ENCODE assay signal across 21 cellular contexts in genomic region chr17:77185137-77185536, GRCh38. TPM values are rescaled to one million over a fixed set of nuclear protein-coding genes. Genes with fewer than 3 reads are reported as not detected.
DNase-seq lines count a peak whose midpoint lies in the region; ATAC-seq and TF ChIP-seq lines count a peak whose summit lies in the region.
"Had no signal": no experiment of that assay in that cellular context is flagged by ENCODE, and none has a peak within 500 bp of the region (broad histone marks: within the 10 kb centered on the region; RNA-seq: fewer than 3 reads in every experiment).

No MANE protein-coding gene starts in this region.

- no peak overlapping the region for H3K27ac ChIP-seq in OCI-LY7 (ENCODE audit: low read depth, low read length, poor library complexity, severe bottlenecking)
- H3K27ac ChIP-seq: foreskin keratinocyte, pancreas, SJSA1 had no signal

- CTCF ChIA-PET in OCI-LY7 (lab: Charles Lee; ENCODE audit: unreplicated experiment): no interaction called here

- H2AFZ ChIP-seq in OCI-LY7 (ENCODE audit: low read length): no peak overlapping the region

- TF ChIP-seq CTCF in OCI-LY7 (conservative IDR thresholded peaks at IDR 0.05; ENCODE audit: low read length): no peak
- TF ChIP-seq CTCF in omental fat pad (IDR thresholded peaks at IDR 0.05): no peak
- no peak for TF ChIP-seq CTCF in CD14-positive monocyte (IDR thresholded peaks at IDR 0.05)

- ATAC-seq in Right ventricle myocardium superior (ENCODE audit: poor library complexity): peak; percentile 77
- ATAC-seq in omental fat pad (ENCODE audit: low FRiP score): no peak
- ATAC-seq in GM19452 (IDR thresholded peaks at IDR 0.05; ENCODE audit: unreplicated experiment): no peak
- ATAC-seq: activated CD8-positive, alpha-beta memory T cell treated with anti-CD3 and anti-CD28 coated beads, Interleukin-2, amount 10 ng/mL, durations not matched to agents 7 days and 5 days; foreskin keratinocyte; stimulated activated memory B cell treated with anti-CD40 and anti-IgM and Interleukin-4, amounts not matched to agents 10 μg/mL and 1 μg/mL and 100 μg/mL, for 72 hours had no signal

- no peak overlapping the region for H3K4me3 ChIP-seq in OCI-LY7 (ENCODE audit: low read depth, low read length, poor library complexity, severe bottlenecking)
- H3K4me3 ChIP-seq: HAP-1, pancreas, SJSA1 had no signal

- no peaks in the 10 kb centered on the region for H3K9me2 ChIP-seq in OCI-LY7 (ENCODE audit: insufficient read depth, low read length)

- H3K79me2 ChIP-seq in OCI-LY7 (ENCODE audit: insufficient read depth, low read depth, low read length): peaks cover 100% of the 10 kb centered on the region

- peaks cover 86% of the 10 kb centered on the region for H3K4me1 ChIP-seq in OCI-LY7 (ENCODE audit: insufficient read depth, low read length, poor library complexity, severe bottlenecking)
- H3K4me1 ChIP-seq: foreskin keratinocyte had no signal

- H3K9me3 Mint-ChIP-seq in CD14-positive monocyte: no peaks in the 10 kb centered on the region
- H3K9me3 Mint-ChIP-seq: stimulated activated memory B cell treated with anti-CD40 and anti-IgM and Interleukin-4, amounts not matched to agents 10 μg/mL and 1 μg/mL and 100 μg/mL, for 72 hours had no signal

- H3K9me3 ChIP-seq in OCI-LY7 (ENCODE audit: low read length): no peaks in the 10 kb centered on the region; the same call in 1 of the 2 replicates
- H3K9me3 ChIP-seq: HAP-1, pancreas, SJSA1 had no signal

- H3K27ac Mint-ChIP-seq in CD14-positive monocyte: no peak overlapping the region
- H3K27ac Mint-ChIP-seq: activated CD8-positive, alpha-beta memory T cell treated with anti-CD3 and anti-CD28 coated beads, Interleukin-2, amount 10 ng/mL, durations not matched to agents 7 days and 5 days; stimulated activated memory B cell treated with anti-CD40 and anti-IgM and Interleukin-4, amounts not matched to agents 10 μg/mL and 1 μg/mL and 100 μg/mL, for 72 hours had no signal

- H3K4me3 Mint-ChIP-seq in CD14-positive monocyte: no peak overlapping the region
- H3K4me3 Mint-ChIP-seq: activated CD8-positive, alpha-beta memory T cell treated with anti-CD3 and anti-CD28 coated beads, Interleukin-2, amount 10 ng/mL, durations not matched to agents 7 days and 5 days; stimulated activated memory B cell treated with anti-CD40 and anti-IgM and Interleukin-4, amounts not matched to agents 10 μg/mL and 1 μg/mL and 100 μg/mL, for 72 hours had no signal

- peaks cover 52% of the 10 kb centered on the region for H4K20me1 ChIP-seq in OCI-LY7 (ENCODE audit: insufficient read depth, low read length)

- H3K4me2 ChIP-seq in OCI-LY7 (ENCODE audit: low read length): peak overlapping the region; percentile 7; the same call in 1 of the 2 replicates

- no peaks in the 10 kb centered on the region for H3K27me3 Mint-ChIP-seq in CD14-positive monocyte (ENCODE audit: low read depth in 3 of 3)
- H3K27me3 Mint-ChIP-seq: activated CD8-positive, alpha-beta memory T cell treated with anti-CD3 and anti-CD28 coated beads, Interleukin-2, amount 10 ng/mL, durations not matched to agents 7 days and 5 days; stimulated activated memory B cell treated with anti-CD40 and anti-IgM and Interleukin-4, amounts not matched to agents 10 μg/mL and 1 μg/mL and 100 μg/mL, for 72 hours had no signal

- BruUV-seq in OCI-LY7 (replicated peaks; lab: Mats Ljungman, UMichigan): no TSS peak

- intact Hi-C loops in OCI-LY7 (cut with micrococcal nuclease; ENCODE audit: unreplicated experiment) (no loop called here), Right ventricle myocardium superior (cut with DNase I) (no loop called here), CD14-positive monocyte (cut with micrococcal nuclease) (no loop called here)

- DNase-seq in ELF-1 (ENCODE audit: low read depth, low spot score) (peak; percentile 18), OCI-LY7 (ENCODE audit: low spot score) (no peak), Right ventricle myocardium superior (no peak), renal cortical epithelial cell (ENCODE audit: low read depth) (peak; percentile 28), omental fat pad (ENCODE audit: low spot score) (no peak), CD14-positive monocyte (ENCODE audit: low spot score) (no peak)
- no peak for DNase-seq in activated CD8-positive, alpha-beta memory T cell treated with anti-CD3 and anti-CD28 coated beads, Interleukin-2, amount 50 U/mL, for 48 hours
- DNase-seq: ACHN; activated CD8-positive, alpha-beta memory T cell treated with anti-CD3 and anti-CD28 coated beads, Interleukin-2, amount 10 ng/mL, durations not matched to agents 7 days and 5 days; activated effector memory CD4-positive, alpha-beta T cell treated with Interleukin-2 at 50 U/mL for 16 hours; DMS153; MM.1S; NCI-H187; NCI-H345; pancreas; T1000 had no signal

- POLR2A ChIA-PET in OCI-LY7 (lab: Charles Lee): interaction anchor here (0.8 to 1.3 kb wide), 2 partner anchors 15 to 19 kb away, joined by 3 read pairs; no protein-coding TSS in a partner anchor

- H3K36me3 Mint-ChIP-seq in CD14-positive monocyte: peaks cover 15 to 27% of the 10 kb centered on the region in 2 donors

- H3K4me1 Mint-ChIP-seq in CD14-positive monocyte: peaks cover 36% of the 10 kb centered on the region

- peaks cover 78% of the 10 kb centered on the region for H3K36me3 ChIP-seq in OCI-LY7 (ENCODE audit: insufficient read depth, low read length)
- H3K36me3 ChIP-seq: HAP-1, pancreas had no signal

RNA-seq across cellular contexts. Expression of gene SEC14L1, which starts 44.4 kb away (rescaled TPM):
- total RNA-seq in OCI-LY7 (2014; rRNA removed; shearing (Covaris generic)): 123 and 137 TPM in 2 replicates
- total RNA-seq in OCI-LY7 (2022) (227 and 321 TPM in 2 replicates), Right ventricle myocardium superior (63.9 TPM), renal cortical epithelial cell (49.1 and 112 TPM in 2 replicates), omental fat pad (100 to 1,000 TPM in 3 of 4 donors, 10 to 100 TPM in 1; 72.8 to 330 (median 113) TPM)
- 10 to 100 TPM; 34.1 to 43.2 TPM for polyA plus RNA-seq in CD14-positive monocyte

Comparison
In these comparisons a context has a peak if more than half of its experiments do, and no peak if none do; other contexts are left out.
1. DNase-seq: peak in ELF-1 (single experiment) and renal cortical epithelial cell (single experiment); none in OCI-LY7 (single experiment), Right ventricle myocardium superior (single experiment), omental fat pad (single experiment), activated CD8-positive, alpha-beta memory T cell treated with anti-CD3 and anti-CD28 coated beads, Interleukin-2, amount 50 U/mL, for 48 hours (single experiment) and CD14-positive monocyte (single experiment).